In the genomic region with DNA sequence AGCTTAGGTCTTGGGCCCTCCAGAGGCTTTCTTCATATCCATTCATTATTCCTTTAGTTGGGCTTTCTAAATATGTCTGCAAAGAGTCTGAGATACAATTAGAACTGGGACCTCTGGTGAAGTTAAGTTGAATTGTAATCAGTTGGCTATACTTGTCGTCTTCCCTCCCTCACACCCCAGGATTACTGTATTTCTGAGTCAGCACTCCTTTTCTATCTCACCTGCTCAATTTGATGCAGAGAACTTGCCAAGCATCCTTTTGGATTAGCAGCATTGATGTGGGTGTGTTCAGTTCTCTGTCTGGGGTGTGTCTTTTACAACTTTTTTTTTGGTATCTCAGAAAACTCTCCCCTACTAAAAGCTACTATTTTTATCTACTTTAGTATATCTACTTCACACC, we compare ENCODE assay signal across 14 cellular contexts. TPM values are rescaled to one million over a fixed set of nuclear protein-coding genes. Genes with fewer than 3 reads are reported as not detected.
A peak's percentile ranks its signal among the peaks of the same experiment; 100 is the strongest.
DNase-seq lines count a peak whose midpoint lies in the region; ATAC-seq, FAIRE-seq and TF ChIP-seq lines count a peak whose summit lies in the region.
"Had no signal": no experiment of that assay in that cellular context is flagged by ENCODE, and none has a peak within 500 bp of the region (broad histone marks: within the 10 kb centered on the region; RNA-seq: fewer than 3 reads in every experiment).

No MANE protein-coding gene starts in this region.

- CTCF ChIA-PET in Calu3 (lab: Charles Lee) = interaction anchor here (1.2 kb wide), 1 partner anchor 15 kb away, joined by 3 read pairs; a partner anchor contains a TSS

- DNase-seq in Calu3 = no peak
- no peak for DNase-seq in body of pancreas
- DNase-seq in keratinocyte (ENCODE audit: low read depth, low spot score) = no peak
- DNase-seq in COLO668 (lab: John Stamatoyannopoulos, UW; ENCODE audit: unreplicated experiment) = no peak
- DNase-seq in hepatic stellate cell (ENCODE audit: low spot score) = no peak
- DNase-seq in cortex of kidney (lab: John Stamatoyannopoulos, UW) = no peak
- DNase-seq: activated T-cell treated with anti-CD3 and anti-CD28 coated beads, Interleukin-2, amount 50 U/mL, for 1 hour; anterior cingulate cortex; OCI-M1 had no signal

- WGBS in body of pancreas, 2 donors = 9 to 17% methylated on average over 1 of the region's 1 CpG

- H3K4me3 Mint-ChIP-seq in Calu3 (ENCODE audit: low read depth, unreplicated experiment) = peak overlapping the region; percentile 66
- H3K4me3 Mint-ChIP-seq: memory B cell had no signal

- TF ChIP-seq CTCF in Calu3 (IDR thresholded peaks at IDR 0.05; ENCODE audit: unreplicated experiment) (no peak), body of pancreas (IDR thresholded peaks at IDR 0.05) (no peak), keratinocyte (optimal IDR thresholded peaks at IDR 0.05 in 1 of 3, IDR thresholded peaks at IDR 0.05 in 1 of 3, conservative IDR thresholded peaks at IDR 0.05 in 1 of 3; ENCODE audit: extremely low read depth in 1 of 3, insufficient read depth in 2 of 3, low read length in 3 of 3) (no peak)

- BruUV-seq in Calu3 (replicated peaks; lab: Mats Ljungman, UMichigan) = no TSS peak

- H3K79me2 ChIP-seq in keratinocyte (ENCODE audit: control insufficient read depth, insufficient read depth, low read length) = peaks cover 93% of the 10 kb centered on the region

- H3K36me3 Mint-ChIP-seq in Calu3 (ENCODE audit: insufficient read depth, unreplicated experiment) = peaks cover 78% of the 10 kb centered on the region

- no peak overlapping the region for H2AFZ ChIP-seq in keratinocyte (ENCODE audit: control insufficient read depth, low read length)

- peaks cover 94% of the 10 kb centered on the region for H3K4me1 ChIP-seq in body of pancreas
- H3K4me1 ChIP-seq in keratinocyte (ENCODE audit: control insufficient read depth, extremely low read depth, insufficient read depth, low read length) = peaks cover 83% of the 10 kb centered on the region
- peaks cover 62 to 80% (median 66%) of the 10 kb centered on the region in 3 donors for H3K4me1 ChIP-seq in skeletal muscle tissue (ENCODE audit: control insufficient read depth in 3 of 3, insufficient read depth in 3 of 3, low read length in 3 of 3)

- dilution Hi-C loops in keratinocyte (cut with MboI; ENCODE audit: extremely low pct_ligation_motif_present, low sequenced_read_pairs) = no loop called here

- H3K27me3 Mint-ChIP-seq in Calu3 (ENCODE audit: unreplicated experiment) = no peaks in the 10 kb centered on the region
- H3K27me3 Mint-ChIP-seq: memory B cell had no signal

- peak overlapping the region; percentile 52 to 89 (median 81) for H3K27ac ChIP-seq in body of pancreas
- peak overlapping the region; percentile 42 for H3K27ac ChIP-seq in keratinocyte (ENCODE audit: control insufficient read depth, insufficient read depth, low read length)
- peak overlapping the region; percentile 84 for H3K27ac ChIP-seq in skeletal muscle tissue (ENCODE audit: low read depth, low read length)

- peaks cover 92% of the 10 kb centered on the region for H3K4me1 Mint-ChIP-seq in Calu3 (ENCODE audit: low read depth, unreplicated experiment)

- H3K36me3 ChIP-seq in body of pancreas (replicated peaks in 1 of 2; ENCODE audit: insufficient read depth in 1 of 2, low read depth in 2 of 2) (no peaks in the 10 kb centered on the region), keratinocyte (ENCODE audit: control insufficient read depth in 2 of 2, extremely low read depth in 1 of 2, insufficient read depth in 2 of 2, low read length in 2 of 2) (no peaks in the 10 kb centered on the region), skeletal muscle tissue (ENCODE audit: control insufficient read depth in 3 of 3, insufficient read depth in 3 of 3, low read length in 3 of 3) (peaks cover 0 to 2% (median 0%) of the 10 kb centered on the region in 3 donors)

- H3K9ac ChIP-seq in keratinocyte (ENCODE audit: control insufficient read depth, extremely low read depth, insufficient read depth, low read length) (no peak overlapping the region), skeletal muscle tissue (ENCODE audit: low read depth in 1 of 3, low read length in 3 of 3) (no peak overlapping the region)

- FAIRE-seq in keratinocyte (lab: Jason Lieb, UNC) = peak; percentile 44
- FAIRE-seq: GM19239 had no signal

- ATAC-seq in body of pancreas (no peak), GM21619 (IDR thresholded peaks at IDR 0.05; ENCODE audit: unreplicated experiment) (no peak)

- H3K27ac Mint-ChIP-seq in Calu3 (ENCODE audit: unreplicated experiment) = peak overlapping the region; percentile 99
- H3K27ac Mint-ChIP-seq: memory B cell had no signal

- H3K27me3 ChIP-seq in body of pancreas (no peaks in the 10 kb centered on the region), keratinocyte (ENCODE audit: control insufficient read depth, extremely low read depth, insufficient read depth, low read length) (no peaks in the 10 kb centered on the region), skeletal muscle tissue (ENCODE audit: control insufficient read depth in 3 of 3, insufficient read depth in 3 of 3, low read length in 3 of 3) (no peaks in the 10 kb centered on the region)

- H3K4me2 ChIP-seq in keratinocyte (ENCODE audit: control insufficient read depth, extremely low read depth, insufficient read depth, low read depth, low read length) = peak overlapping the region; percentile 3

- peaks cover 15% of the 10 kb centered on the region for H3K9me1 ChIP-seq in keratinocyte (ENCODE audit: control insufficient read depth, extremely low read depth, insufficient read depth, low read length)

- H3K9me3 ChIP-seq in body of pancreas (no peaks in the 10 kb centered on the region), keratinocyte (ENCODE audit: control insufficient read depth, low read depth, low read length) (no peaks in the 10 kb centered on the region), skeletal muscle tissue (ENCODE audit: control insufficient read depth in 3 of 3, low read length in 3 of 3) (no peaks in the 10 kb centered on the region)

- H4K20me1 ChIP-seq in keratinocyte (ENCODE audit: control insufficient read depth, extremely low read depth, insufficient read depth, low read length) = peaks cover 29% of the 10 kb centered on the region

- no peaks in the 10 kb centered on the region for H3K9me3 Mint-ChIP-seq in Calu3 (ENCODE audit: low read depth, unreplicated experiment)
- H3K9me3 Mint-ChIP-seq: memory B cell had no signal

- no peak overlapping the region for H3K4me3 ChIP-seq in body of pancreas
- no peak overlapping the region for H3K4me3 ChIP-seq in keratinocyte (ENCODE audit: control insufficient read depth in 2 of 3, extremely low read depth in 1 of 3, insufficient read depth in 2 of 3, low read depth in 1 of 3, low read length in 3 of 3)
- H3K4me3 ChIP-seq in skeletal muscle tissue (ENCODE audit: low read length in 3 of 3) = peak overlapping the region in 1 of 3 donors; percentile 57

- intact Hi-C loops in Calu3 (cut with micrococcal nuclease; ENCODE audit: unreplicated experiment) (no loop called here), body of pancreas (cut with DNase I) (no loop called here)

- no peak for TF ChIP-seq POLR2A in body of pancreas (IDR thresholded peaks at IDR 0.05)

RNA-seq across cellular contexts. Expression of a gene that starts 15.0 kb away (rescaled TPM):
- total RNA-seq in Calu3 (2022) = 318 and 323 TPM in 2 replicates
- 100 to 1,000 TPM; 115 to 178 TPM for total RNA-seq in body of pancreas
- 125 to 187 TPM (median 144 TPM) in 3 replicates for polyA plus RNA-seq in keratinocyte
- 91.5 TPM for polyA plus RNA-seq in keratinocyte (2011; ENCODE audit: low read depth)
- 84.0 and 129 TPM in 2 replicates for polyA plus RNA-seq in keratinocyte (2011; cell fraction: cytosol; rRNA removed)
- polyA plus RNA-seq in keratinocyte (2011; cell fraction: nucleus; rRNA removed) = 203 and 221 TPM in 2 replicates
- 98.6 and 103 TPM in 2 replicates for polyA plus RNA-seq in keratinocyte (2012; ENCODE audit: low replicate concordance)
- 413 to 516 TPM (median 498 TPM) in 3 replicates for polyA minus RNA-seq in keratinocyte
- polyA minus RNA-seq in keratinocyte (2011; cell fraction: cytosol; rRNA and poly(A)+ RNA removed) = 134 TPM
- polyA minus RNA-seq in keratinocyte (2011; cell fraction: nucleus; rRNA and poly(A)+ RNA removed) = 216 and 381 TPM in 2 replicates
- total RNA-seq in skeletal muscle tissue = 121 TPM

RNA-seq across cellular contexts. Expression of a gene that starts 25.0 kb away (rescaled TPM):
- not detected in 2 replicates for total RNA-seq in Calu3 (2022)
- not detected for total RNA-seq in body of pancreas
- not detected in 3 replicates for polyA plus RNA-seq in keratinocyte
- polyA plus RNA-seq in keratinocyte (2011; ENCODE audit: low read depth) = not detected
- not detected in 2 replicates for polyA plus RNA-seq in keratinocyte (2011; cell fraction: cytosol; rRNA removed)
- polyA plus RNA-seq in keratinocyte (2011; cell fraction: nucleus; rRNA removed) = not detected in 2 replicates
- 0.17 TPM in 1 of 2 replicates, not detected in the other for polyA plus RNA-seq in keratinocyte (2012; ENCODE audit: low replicate concordance)
- not detected in 3 replicates for polyA minus RNA-seq in keratinocyte
- polyA minus RNA-seq in keratinocyte (2011; cell fraction: cytosol; rRNA and poly(A)+ RNA removed) = not detected
- not detected in 2 replicates for polyA minus RNA-seq in keratinocyte (2011; cell fraction: nucleus; rRNA and poly(A)+ RNA removed)
- not detected for total RNA-seq in skeletal muscle tissue
- total RNA-seq: fibroblast of villous mesenchyme had no signal

RNA-seq across cellular contexts. Expression of a gene that starts 35.3 kb away (rescaled TPM):
- 124 and 131 TPM in 2 replicates for total RNA-seq in Calu3 (2022)
- 100 to 1,000 TPM in 1 of 2 donors, 10 to 100 TPM in 1; 86.1 to 157 TPM for total RNA-seq in body of pancreas
- polyA plus RNA-seq in keratinocyte = 59.1 to 88.2 TPM (median 76.0 TPM) in 3 replicates
- 39.6 TPM for polyA plus RNA-seq in keratinocyte (2011; ENCODE audit: low read depth)
- 48.8 and 72.9 TPM in 2 replicates for polyA plus RNA-seq in keratinocyte (2011; cell fraction: cytosol; rRNA removed)
- polyA plus RNA-seq in keratinocyte (2011; cell fraction: nucleus; rRNA removed) = 35.0 and 38.0 TPM in 2 replicates
- polyA plus RNA-seq in keratinocyte (2012; ENCODE audit: low replicate concordance) = 79.8 and 96.0 TPM in 2 replicates
- polyA minus RNA-seq in keratinocyte = 5.1 to 10.0 TPM (median 6.5 TPM) in 3 replicates
- 43.4 TPM for polyA minus RNA-seq in keratinocyte (2011; cell fraction: cytosol; rRNA and poly(A)+ RNA removed)
- polyA minus RNA-seq in keratinocyte (2011; cell fraction: nucleus; rRNA and poly(A)+ RNA removed) = 10.6 and 13.4 TPM in 2 replicates
- total RNA-seq in skeletal muscle tissue = 61.1 TPM
